Comparison of ENCODE assay signal across 8 cellular contexts in the genomic region with DNA sequence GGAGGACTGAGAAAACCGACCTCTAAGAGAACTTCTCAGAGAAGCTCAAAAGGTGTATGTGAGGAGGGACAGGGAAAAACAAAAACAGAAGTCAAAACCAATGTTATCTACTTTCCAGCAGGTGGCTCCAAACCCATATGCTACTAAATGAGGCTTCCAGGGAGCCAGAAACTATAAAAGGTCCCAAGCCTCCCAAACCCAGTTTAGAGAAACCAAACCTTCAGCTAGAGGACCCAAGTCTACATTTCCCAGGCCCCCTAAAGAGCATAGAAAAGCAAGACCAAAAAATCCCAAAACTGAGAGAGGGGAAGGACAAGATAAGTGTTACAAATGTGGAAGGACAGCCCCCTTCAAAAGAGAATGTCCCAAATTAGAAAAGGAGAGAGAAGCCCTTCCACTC. TPM values are rescaled to one million over a fixed set of nuclear protein-coding genes. Genes with fewer than 3 reads are reported as not detected.
DNase-seq lines count a peak whose midpoint lies in the region; ATAC-seq, FAIRE-seq and TF ChIP-seq lines count a peak whose summit lies in the region.

No MANE protein-coding gene starts in this region.

- no peak for TF ChIP-seq EP300 in upper lobe of left lung (IDR thresholded peaks at IDR 0.05)

- H3K9me3 ChIP-seq in body of pancreas (no peaks in the 10 kb centered on the region), upper lobe of left lung (no peaks in the 10 kb centered on the region)

- H3K27me3 ChIP-seq in body of pancreas = no peaks in the 10 kb centered on the region
- no peaks in the 10 kb centered on the region for H3K27me3 ChIP-seq in upper lobe of left lung

- H3K27ac ChIP-seq in body of pancreas (no peak overlapping the region), upper lobe of left lung (no peak overlapping the region)

- no peaks in the 10 kb centered on the region for H3K36me3 ChIP-seq in body of pancreas (replicated peaks in 1 of 2; ENCODE audit: insufficient read depth in 1 of 2, low read depth in 2 of 2)
- no peaks in the 10 kb centered on the region for H3K36me3 ChIP-seq in upper lobe of left lung

- peak; percentile 74 for ATAC-seq in body of pancreas
- ATAC-seq in upper lobe of left lung (ENCODE audit: low FRiP score in 2 of 2) = peak in 1 of 2 donors; percentile 48

- H3K4me1 ChIP-seq in body of pancreas (no peaks in the 10 kb centered on the region), upper lobe of left lung (peaks cover 0 to 11% (median 0%) of the 10 kb centered on the region in 4 donors)

- TF ChIP-seq CTCF in body of pancreas (IDR thresholded peaks at IDR 0.05) (peak in 6 of 7 experiments; percentile 37 to 65 (median 54)), upper lobe of left lung (IDR thresholded peaks at IDR 0.05) (peak in 4 of 6 experiments; percentile 15 to 52 (median 49))

- H3K4me3 ChIP-seq in body of pancreas (no peak overlapping the region), upper lobe of left lung (no peak overlapping the region)

- FAIRE-seq in GM12892 (lab: Jason Lieb, UNC) = peak; percentile 21

- 0% methylated on average over 1 of the region's 1 CpG for WGBS in body of pancreas, 2 donors
- WGBS in upper lobe of left lung, 2 donors = 0 to 13% methylated on average over 1 of the region's 1 CpG

- intact Hi-C loops in body of pancreas (cut with DNase I) = no loop called here

- TF ChIP-seq POLR2A in GM12892 (IDR thresholded peaks at IDR 0.05; ENCODE audit: low read depth, low read length) (no peak), body of pancreas (IDR thresholded peaks at IDR 0.05) (no peak), upper lobe of left lung (IDR thresholded peaks at IDR 0.05) (no peak)

- DNase-seq in AML-193 (lab: John Stamatoyannopoulos, UW) = peak; percentile 83 to 92
- no peak for DNase-seq in GM12892 (ENCODE audit: insufficient read length)
- DNase-seq in NCI-H1694 (lab: John Stamatoyannopoulos, UW) = peak; percentile 4
- DNase-seq in body of pancreas = peak in 3 of 4 donors; percentile 10 to 32 (median 31)
- DNase-seq in iris pigment epithelial cell (ENCODE audit: low read depth) = peak; percentile 42
- DNase-seq in upper lobe of left lung = no peak
- no peak for DNase-seq in stimulated activated CD4-positive, alpha-beta T cell treated with anti-CD3 and anti-CD28 coated beads, Interleukin-4, amount 100 ng/mL, for 4 hours
- DNase-seq in stimulated activated CD4-positive, alpha-beta T cell treated with anti-CD3 and anti-CD28 coated beads, Interleukin-4, amount 100 ng/mL, for 1 hour = no peak

RNA-seq across cellular contexts. Expression of a gene that starts 3.7 kb away (rescaled TPM):
- polyA plus RNA-seq in GM12892 (2012; ENCODE audit: missing spikeins) = not detected
- not detected for total RNA-seq in body of pancreas
- 1 to 10 TPM in 2 of 6 donors, under 1 TPM in 1, not detected in 3; 0.76 to 2.2 (median 1.4) TPM for total RNA-seq in upper lobe of left lung

RNA-seq across cellular contexts. Expression of a gene that starts 12.4 kb away (rescaled TPM):
- not detected for polyA plus RNA-seq in GM12892 (2012; ENCODE audit: missing spikeins)
- total RNA-seq in body of pancreas (10 to 100 TPM in 1 of 2 donors, 1 to 10 TPM in 1; 3.6 to 15.5 TPM), upper lobe of left lung (100 to 1,000 TPM in 1 of 6 donors, 10 to 100 TPM in 5; 13.7 to 132 (median 40.0) TPM)

RNA-seq across cellular contexts. Expression of a gene that starts 26.7 kb away (rescaled TPM):
- polyA plus RNA-seq in GM12892 (2012; ENCODE audit: missing spikeins) = 13.1 TPM
- 1 to 10 TPM; 5.4 to 7.3 TPM for total RNA-seq in body of pancreas
- total RNA-seq in upper lobe of left lung = 10 to 100 TPM in 2 of 6 donors, 1 to 10 TPM in 4; 5.7 to 13.4 (median 9.6) TPM

RNA-seq across cellular contexts. Expression of a gene that starts 26.9 kb away (rescaled TPM):
- 38.4 TPM for polyA plus RNA-seq in GM12892 (2012; ENCODE audit: missing spikeins)
- total RNA-seq in body of pancreas = 10 to 100 TPM; 28.3 to 40.5 TPM
- total RNA-seq in upper lobe of left lung = 100 to 1,000 TPM in 1 of 6 donors, 10 to 100 TPM in 5; 45.9 to 211 (median 76.8) TPM

RNA-seq across cellular contexts. Expression of a gene that starts 58.2 kb away (rescaled TPM):
- 14.8 TPM for polyA plus RNA-seq in GM12892 (2012; ENCODE audit: missing spikeins)
- total RNA-seq in body of pancreas = 1 to 10 TPM; 4.4 to 5.3 TPM
- 10 to 100 TPM in 2 of 6 donors, 1 to 10 TPM in 4; 5.8 to 13.2 (median 7.8) TPM for total RNA-seq in upper lobe of left lung

Comparison
In these comparisons a context has a peak if more than half of its experiments do, and no peak if none do; other contexts are left out.
1. DNase-seq: peak in AML-193 (2 of 2), NCI-H1694 (single experiment), body of pancreas (3 of 4) and iris pigment epithelial cell (single experiment); none in GM12892 (single experiment), upper lobe of left lung (0 of 2), stimulated activated CD4-positive, alpha-beta T cell treated with anti-CD3 and anti-CD28 coated beads, Interleukin-4, amount 100 ng/mL, for 4 hours (0 of 2) and stimulated activated CD4-positive, alpha-beta T cell treated with anti-CD3 and anti-CD28 coated beads, Interleukin-4, amount 100 ng/mL, for 1 hour (single experiment).